In the genomic region with DNA sequence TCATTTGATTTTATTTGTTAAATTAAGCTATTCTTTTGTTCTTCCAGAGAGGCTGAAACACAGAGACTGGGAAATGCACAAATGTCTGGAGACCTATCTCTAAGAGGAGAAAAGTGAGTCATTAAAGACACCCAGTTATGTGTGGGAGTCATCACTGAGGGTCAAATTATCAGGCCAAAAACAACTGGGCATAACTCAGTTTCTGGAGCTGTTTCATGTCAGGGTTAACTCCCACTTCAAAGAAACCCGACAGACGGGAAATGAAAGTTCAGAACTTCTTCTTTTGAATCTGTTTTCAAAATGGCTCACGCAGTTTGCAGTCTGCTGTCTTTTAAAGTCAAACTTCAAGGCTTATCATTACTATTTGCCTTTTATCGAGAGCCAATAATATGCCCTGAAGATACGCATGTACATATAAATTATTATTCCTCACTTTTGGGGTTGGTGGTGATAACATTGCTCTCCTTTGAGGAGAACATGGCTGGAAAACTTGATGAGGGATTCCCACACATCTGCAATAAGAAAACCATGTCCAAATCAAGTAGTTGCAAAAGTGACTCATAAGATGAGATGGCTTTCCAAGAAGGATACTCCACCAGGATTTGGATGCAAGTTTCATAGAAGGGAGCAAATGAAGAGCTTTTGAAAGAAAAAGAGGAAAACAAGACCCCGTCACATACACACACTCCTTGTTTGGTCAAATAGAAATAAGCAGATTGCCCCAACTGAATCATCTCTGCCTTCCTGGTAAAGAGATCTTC, we compare ENCODE assay signal across 9 cellular contexts.
DNase-seq lines count a peak whose midpoint lies in the region; ATAC-seq, FAIRE-seq and TF ChIP-seq lines count a peak whose summit lies in the region.
"Had no signal": no experiment of that assay in that cellular context is flagged by ENCODE, and none has a peak within 500 bp of the region (broad histone marks: within the 10 kb centered on the region; RNA-seq: fewer than 3 reads in every experiment).

No MANE protein-coding gene starts in this region.

- intact Hi-C loops in MCF 10A (cut with micrococcal nuclease) (no loop called here), breast epithelium (cut with DNase I; ENCODE audit: low total_unique reads) (no loop called here), uterus (cut with DNase I; ENCODE audit: low total_unique reads) (no loop called here)

- H3K4me1 Mint-ChIP-seq in MCF 10A (ENCODE audit: insufficient read depth, unreplicated experiment): no peaks in the 10 kb centered on the region

- no peak overlapping the region for H3K27ac Mint-ChIP-seq in MCF 10A (ENCODE audit: low read depth, unreplicated experiment)

- H3K27ac ChIP-seq in breast epithelium (peak overlapping the region in 1 of 2 donors; percentile 43), uterus (peak overlapping the region; percentile 30 to 42)

- no peaks in the 10 kb centered on the region for H3K36me3 Mint-ChIP-seq in MCF 10A (ENCODE audit: insufficient read depth, unreplicated experiment)

- DNase-seq in MCF 10A (ENCODE audit: unreplicated experiment) (peak; percentile 45), breast epithelium (ENCODE audit: low spot score in 2 of 2) (no peak), bronchial epithelial cell (ENCODE audit: low read depth) (peak; percentile 36), uterus (peak in 1 of 2 donors; percentile 52), SW 1271 (lab: John Stamatoyannopoulos, UW) (no peak), retina (no peak)
- DNase-seq in effector CD8-positive, alpha-beta T cell (lab: John Stamatoyannopoulos, UW): no peak
- DNase-seq: right cardiac atrium had no signal

- H3K36me3 ChIP-seq in breast epithelium (no peaks in the 10 kb centered on the region), bronchial epithelial cell (ENCODE audit: control insufficient read depth, insufficient read depth, low read length) (no peaks in the 10 kb centered on the region), uterus (no peaks in the 10 kb centered on the region)

- no peaks in the 10 kb centered on the region for H3K9me3 Mint-ChIP-seq in MCF 10A (ENCODE audit: unreplicated experiment)

- H3K27me3 ChIP-seq in breast epithelium: no peaks in the 10 kb centered on the region
- no peaks in the 10 kb centered on the region for H3K27me3 ChIP-seq in bronchial epithelial cell (ENCODE audit: control insufficient read depth, insufficient read depth, low read length)
- no peaks in the 10 kb centered on the region for H3K27me3 ChIP-seq in uterus

- no peak for FAIRE-seq in bronchial epithelial cell (lab: Jason Lieb, UNC)

- CTCF ChIA-PET in MCF 10A (lab: Yijun Ruan, JAX): interaction anchor here (0.6 to 0.8 kb wide), 3 partner anchors 11 to 513 kb away, joined by 3 read pairs; no protein-coding TSS in a partner anchor

- H3K27me3 Mint-ChIP-seq in MCF 10A (ENCODE audit: insufficient read depth, unreplicated experiment): no peaks in the 10 kb centered on the region

- no peak overlapping the region for H3K4me3 Mint-ChIP-seq in MCF 10A (ENCODE audit: unreplicated experiment)

- no peak for TF ChIP-seq CTCF in MCF 10A (IDR thresholded peaks at IDR 0.05; ENCODE audit: unreplicated experiment)
- no peak for TF ChIP-seq CTCF in breast epithelium (IDR thresholded peaks at IDR 0.05)
- TF ChIP-seq CTCF in bronchial epithelial cell (IDR thresholded peaks at IDR 0.05; ENCODE audit: insufficient read depth, low read length, severe bottlenecking): no peak
- TF ChIP-seq CTCF in uterus (IDR thresholded peaks at IDR 0.05): no peak

- peak overlapping the region in 1 of 3 donors; percentile 21 for H3K4me3 ChIP-seq in breast epithelium
- no peak overlapping the region for H3K4me3 ChIP-seq in bronchial epithelial cell (ENCODE audit: low read depth, low read length)
- H3K4me3 ChIP-seq in uterus: no peak overlapping the region

- POLR2A ChIA-PET in MCF 10A (lab: Yijun Ruan, JAX): interaction anchor here (0.9 to 1.5 kb wide), 2 partner anchors 19 to 24 kb away, joined by 3 to 4 read pairs; no protein-coding TSS in a partner anchor

- TF ChIP-seq POLR2A in breast epithelium (IDR thresholded peaks at IDR 0.05): no peak
- no peak for TF ChIP-seq POLR2A in uterus (IDR thresholded peaks at IDR 0.05)

- H3K9me3 ChIP-seq in breast epithelium: no peaks in the 10 kb centered on the region
- H3K9me3 ChIP-seq in uterus: no peaks in the 10 kb centered on the region

- no peaks in the 10 kb centered on the region for H3K4me1 ChIP-seq in breast epithelium
- H3K4me1 ChIP-seq in uterus: peaks cover 0 to 5% of the 10 kb centered on the region in 2 donors

- ATAC-seq in HG03442 (IDR thresholded peaks at IDR 0.05; ENCODE audit: unreplicated experiment): peak; percentile 99

- BruUV-seq in MCF 10A (replicated peaks; lab: Mats Ljungman, UMichigan): no TSS peak

Comparison
In these comparisons a context has a peak if more than half of its experiments do, and no peak if none do; other contexts are left out.
1. DNase-seq: peak in MCF 10A (single experiment) and bronchial epithelial cell (single experiment); none in breast epithelium (0 of 2), SW 1271 (0 of 2), retina (single experiment) and effector CD8-positive, alpha-beta T cell (single experiment).